In genomic region chr12:49842519-49843352, GRCh38 we compare ENCODE assay signal across 1 cellular context.
TF ChIP-seq lines count a peak whose summit lies in the region.

Gene BCDIN3D, minus strand, starts transcription at chr12:49843106. Its CDS starts 19 bp downstream, at chr12:49843087.

TF ChIP-seq in GM12878, 131 proteins besides CTCF, POLR2A, EP300 and RAD21 (continued from another document):
- TF ChIP-seq PRDM15 (CRISPR knock-in tag; IDR thresholded peaks at IDR 0.05): no peak
- peak; percentile 88 for TF ChIP-seq CBFB (IDR thresholded peaks at IDR 0.05; ENCODE audit: low read depth)
- peak; percentile 72 to 100 for TF ChIP-seq EGR1 (IDR thresholded peaks at IDR 0.05; ENCODE audit: borderline replicate concordance in 1 of 2, low read depth in 2 of 2, low read length in 2 of 2)
- TF ChIP-seq ZNF687 (IDR thresholded peaks at IDR 0.05): peak; percentile 68
- peak; percentile 55 to 71 for TF ChIP-seq IKZF2 (IDR thresholded peaks at IDR 0.05)
- TF ChIP-seq ZNF592 (IDR thresholded peaks at IDR 0.05): no peak
- TF ChIP-seq PBX3 (IDR thresholded peaks at IDR 0.05; ENCODE audit: insufficient replicate concordance, low read depth, low read length): peak; percentile 90
- peak; percentile 35 to 55; a peak in 3 of 4 replicates for TF ChIP-seq BHLHE40 (IDR thresholded peaks at IDR 0.05; ENCODE audit: borderline replicate concordance in 1 of 2, low read depth in 2 of 2, low read length in 1 of 2)
- peak; percentile 20 for TF ChIP-seq E4F1 (IDR thresholded peaks at IDR 0.05; ENCODE audit: borderline replicate concordance, partially characterized antibody)
- no peak for TF ChIP-seq ZNF622 (IDR thresholded peaks at IDR 0.05)
- TF ChIP-seq PML (IDR thresholded peaks at IDR 0.05; ENCODE audit: low read length): peak; percentile 93
- TF ChIP-seq POLR2AphosphoS5 (IDR thresholded peaks at IDR 0.05; ENCODE audit: low read length): peak; percentile 91
- TF ChIP-seq MXI1 (IDR thresholded peaks at IDR 0.05; ENCODE audit: low read depth, low read length): peak; percentile 65; the same call in 1 of the 2 replicates
- peak; percentile 97 for TF ChIP-seq PKNOX1 (IDR thresholded peaks at IDR 0.05)
- TF ChIP-seq SIN3A (IDR thresholded peaks at IDR 0.05; ENCODE audit: low read depth, low read length): peak; percentile 72; the same call in 1 of the 2 replicates
- peak; percentile 86 for TF ChIP-seq ELK1 (IDR thresholded peaks at IDR 0.05; ENCODE audit: low read depth, low read length)
